In the genomic region with DNA sequence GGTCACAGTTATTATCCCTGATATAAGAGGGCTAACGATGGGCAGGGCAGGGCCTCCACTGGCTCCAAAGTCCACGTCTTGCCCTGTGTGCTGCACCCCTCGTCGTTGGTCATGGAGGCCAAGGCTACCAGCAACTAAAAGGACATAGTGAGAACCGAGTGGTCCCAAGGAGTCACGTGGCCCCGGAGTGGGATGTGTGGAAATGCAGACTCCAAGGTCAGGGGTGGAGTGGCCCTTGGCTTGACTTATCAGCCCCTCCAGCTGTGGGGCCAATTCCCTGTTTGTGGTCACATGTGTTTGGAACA, we compare ENCODE assay signal across 15 cellular contexts. TPM values are rescaled to one million over a fixed set of nuclear protein-coding genes. Genes with fewer than 3 reads are reported as not detected.
"Had no signal": no experiment of that assay in that cellular context is flagged by ENCODE, and none has a peak within 500 bp of the region (broad histone marks: within the 10 kb centered on the region; RNA-seq: fewer than 3 reads in every experiment).

No MANE protein-coding gene starts in this region.

- H3K27ac Mint-ChIP-seq: activated naive CD4-positive, alpha-beta T cell treated with anti-CD3 and anti-CD28 coated beads, Interleukin-2, amount 50 U/mL, for 72 hours; mesothelial cell of epicardium; neural progenitor cell had no signal

- DNase-seq: activated CD4-positive, alpha-beta T cell treated with anti-CD3 and anti-CD28 coated beads, Interleukin-2, amount 50 U/mL, for 1 hour; activated CD4-positive, CD25-positive, alpha-beta regulatory T cell; activated effector memory CD4-positive, alpha-beta T cell treated with Interleukin-2 at 50 U/mL for 16 hours; activated T-cell treated with anti-CD3 and anti-CD28 coated beads, Interleukin-2, amount 50 U/mL, for 1 hour; amniotic stem cell; kidney; stimulated activated CD4-positive, alpha-beta T cell treated with anti-CD3 and anti-CD28 coated beads, Interleukin-12 subunit alpha, Interleukin-12 subunit beta, amount 100 ng/mL, for 4 hours; stimulated activated naive CD8-positive, alpha-beta T cell treated with anti-CD3 and anti-CD28 coated beads, Interleukin-15, Interleukin-2, amounts not matched to agents 100 U/mL and 50 U/mL, for 24 hours; testis had no signal

- H3K36me3 Mint-ChIP-seq: mesothelial cell of epicardium, neural progenitor cell had no signal

- H3K36me3 ChIP-seq: brain microvascular endothelial cell, neural progenitor cell had no signal

- H3K4me3 ChIP-seq: neural progenitor cell, testis had no signal

- H3K4me3 Mint-ChIP-seq: mesothelial cell of epicardium, neural progenitor cell had no signal

- H3K4me1 ChIP-seq: neural progenitor cell, testis had no signal

- H3K9ac ChIP-seq: neural progenitor cell had no signal

- H3K27ac ChIP-seq: brain microvascular endothelial cell, neural progenitor cell, testis had no signal

- H2AFZ ChIP-seq: neural progenitor cell had no signal

- H3K27me3 ChIP-seq: brain microvascular endothelial cell, neural progenitor cell, testis had no signal

- H3K4me2 ChIP-seq: neural progenitor cell had no signal

- H3K4me1 Mint-ChIP-seq: mesothelial cell of epicardium had no signal

- H3K9me3 ChIP-seq: testis had no signal

RNA-seq across cellular contexts. Expression of a gene that starts 30.7 kb away (rescaled TPM):
- total RNA-seq: activated naive CD4-positive, alpha-beta T cell treated with anti-CD3 and anti-CD28 coated beads, Interleukin-2, amount 50 U/mL, for 72 hours; mesothelial cell of epicardium; myocyte; T-helper 2 cell treated with Interferon-gamma antibody and Interleukin-4, amounts not matched to agents 100 ng/mL and 5 ng/mL, for 36 hours had no signal
